ENCODE assay signal across 8 cellular contexts in genomic region chr16:58198022-58198683, GRCh38. TPM values are rescaled to one million over a fixed set of nuclear protein-coding genes. Genes with fewer than 3 reads are reported as not detected.
DNase-seq lines count a peak whose midpoint lies in the region; ATAC-seq and TF ChIP-seq lines count a peak whose summit lies in the region.

TSS of gene CSNK2A2 (minus strand) at chr16:58198106. CDS start at chr16:58197736, 370 bp downstream.

- BruUV-seq in OCI-LY7 (replicated peaks; lab: Mats Ljungman, UMichigan): no TSS peak

- POLR2A ChIA-PET in CD4-positive, alpha-beta memory T cell (lab: Charles Lee; ENCODE audit: partially characterized antibody): no interaction called here
- POLR2A ChIA-PET in OCI-LY7 (lab: Charles Lee): interaction anchor here (0.6 to 0.9 kb wide), 3 partner anchors 69 to 463 kb away, joined by 3 to 9 read pairs (median 8); no protein-coding TSS in a partner anchor

- no peaks in the 10 kb centered on the region for H3K9me2 ChIP-seq in OCI-LY7 (ENCODE audit: insufficient read depth, low read length)

- peak within 1 kb of the TSS; percentile 93 for H3K4me2 ChIP-seq in OCI-LY7 (ENCODE audit: low read length)

- H3K4me1 Mint-ChIP-seq in CD4-positive, alpha-beta memory T cell: peaks cover 28 to 49% (median 39%) of the 10 kb centered on the region in 4 donors
- H3K4me1 Mint-ChIP-seq in activated T-cell treated with anti-CD3 and anti-CD28 coated beads, Interleukin-2, amount 50 U/mL, for 24 hours (ENCODE audit: low read depth): peaks cover 45% of the 10 kb centered on the region

- peaks cover 38% of the 10 kb centered on the region; the same call in 1 of the 2 replicates for H3K79me2 ChIP-seq in OCI-LY7 (ENCODE audit: insufficient read depth, low read depth, low read length)

- 3 to 12% methylated on average over 8 to 52 of the region's 52 CpGs for WGBS in esophagus, 2 donors

- intact Hi-C loops in CD4-positive, alpha-beta memory T cell (cut with micrococcal nuclease): loop anchor here (1.0 to 5.0 kb wide), 5 partner anchors 38 to 461 kb away; partner anchors contain the start of genes CFAP20 and KATNB1
- intact Hi-C loops in OCI-LY7 (cut with micrococcal nuclease; ENCODE audit: unreplicated experiment): loop anchor here (5.0 kb wide), 1 partner anchor 171 kb away; the partner anchor contains the start of gene MMP15

- H3K4me3 Mint-ChIP-seq in CD4-positive, alpha-beta memory T cell: peak within 1 kb of the TSS; percentile 82 to 93 (median 88)
- H3K4me3 Mint-ChIP-seq in activated T-cell treated with anti-CD3 and anti-CD28 coated beads, Interleukin-2, amount 50 U/mL, for 24 hours: peak within 1 kb of the TSS; percentile 95

- H3K27me3 Mint-ChIP-seq in CD4-positive, alpha-beta memory T cell: peaks cover 6 to 11% of the 10 kb centered on the region in 2 donors
- H3K27me3 Mint-ChIP-seq in activated T-cell treated with anti-CD3 and anti-CD28 coated beads, Interleukin-2, amount 50 U/mL, for 24 hours: peaks cover 25% of the 10 kb centered on the region

- peaks cover 10 to 45% of the 10 kb centered on the region in 2 donors for H3K36me3 Mint-ChIP-seq in CD4-positive, alpha-beta memory T cell
- H3K36me3 Mint-ChIP-seq in activated T-cell treated with anti-CD3 and anti-CD28 coated beads, Interleukin-2, amount 50 U/mL, for 24 hours (ENCODE audit: low read depth): peaks cover 41% of the 10 kb centered on the region

- H3K9me3 Mint-ChIP-seq in CD4-positive, alpha-beta memory T cell: no peaks in the 10 kb centered on the region
- H3K9me3 Mint-ChIP-seq in activated T-cell treated with anti-CD3 and anti-CD28 coated beads, Interleukin-2, amount 50 U/mL, for 24 hours: no peaks in the 10 kb centered on the region

- no peaks in the 10 kb centered on the region for H3K27me3 ChIP-seq in CD4-positive, alpha-beta memory T cell (ENCODE audit: insufficient read depth, low read length)
- H3K27me3 ChIP-seq in esophagus (ENCODE audit: control insufficient read depth in 1 of 2, insufficient read depth in 2 of 2, low read length in 2 of 2) (no peaks in the 10 kb centered on the region), muscle layer of duodenum (ENCODE audit: low read depth, low read length) (no peaks in the 10 kb centered on the region)

- H3K27ac ChIP-seq in CD4-positive, alpha-beta memory T cell (ENCODE audit: low read depth, low read length): peak within 1 kb of the TSS; percentile 30
- H3K27ac ChIP-seq in OCI-LY7 (ENCODE audit: low read depth, low read length, poor library complexity, severe bottlenecking) (no peak within 1 kb of the TSS), esophagus (ENCODE audit: low read depth in 2 of 2, low read length in 1 of 2) (peak within 1 kb of the TSS; percentile 35 to 62), muscle layer of duodenum (ENCODE audit: low read length) (no peak within 1 kb of the TSS)

- no peaks in the 10 kb centered on the region for H3K9me3 ChIP-seq in CD4-positive, alpha-beta memory T cell (ENCODE audit: control insufficient read depth in 1 of 2, low read length in 2 of 2)
- no peaks in the 10 kb centered on the region for H3K9me3 ChIP-seq in OCI-LY7 (ENCODE audit: low read length)
- H3K9me3 ChIP-seq in esophagus (ENCODE audit: control insufficient read depth in 2 of 2, insufficient read depth in 1 of 2, low read depth in 1 of 2, low read length in 1 of 2): no peaks in the 10 kb centered on the region
- H3K9me3 ChIP-seq in muscle layer of duodenum (ENCODE audit: control insufficient read depth in 1 of 2, low read length in 2 of 2): no peaks in the 10 kb centered on the region

- peaks cover 17% of the 10 kb centered on the region for H3K36me3 ChIP-seq in CD4-positive, alpha-beta memory T cell (ENCODE audit: insufficient read depth, low read length)
- H3K36me3 ChIP-seq in OCI-LY7 (ENCODE audit: insufficient read depth, low read length) (peaks cover 33% of the 10 kb centered on the region), esophagus (ENCODE audit: control insufficient read depth in 2 of 2, insufficient read depth in 2 of 2, low read length in 1 of 2) (no peaks in the 10 kb centered on the region), muscle layer of duodenum (ENCODE audit: control insufficient read depth in 1 of 2, insufficient read depth in 2 of 2, low read length in 2 of 2) (peaks cover 14 to 24% of the 10 kb centered on the region in 2 donors)

- peaks cover 43% of the 10 kb centered on the region for H3K4me1 ChIP-seq in CD4-positive, alpha-beta memory T cell (ENCODE audit: insufficient read depth, low read length)
- H3K4me1 ChIP-seq in OCI-LY7 (ENCODE audit: insufficient read depth, low read length, poor library complexity, severe bottlenecking) (peaks cover 14% of the 10 kb centered on the region), esophagus (ENCODE audit: control insufficient read depth in 2 of 2, insufficient read depth in 2 of 2, low read length in 1 of 2) (peaks cover 0 to 4% of the 10 kb centered on the region in 2 donors), muscle layer of duodenum (ENCODE audit: control insufficient read depth in 1 of 2, insufficient read depth in 2 of 2, low read length in 2 of 2) (peaks cover 7 to 19% of the 10 kb centered on the region in 2 donors)

- peak within 1 kb of the TSS; percentile 40 to 64 for H3K4me3 ChIP-seq in CD4-positive, alpha-beta memory T cell (ENCODE audit: low read length in 2 of 2)
- H3K4me3 ChIP-seq in OCI-LY7 (ENCODE audit: low read depth, low read length, poor library complexity, severe bottlenecking) (peak within 1 kb of the TSS; percentile 81), esophagus (ENCODE audit: low read depth in 1 of 2, low read length in 2 of 2) (peak within 1 kb of the TSS; percentile 64 to 94), muscle layer of duodenum (ENCODE audit: low read depth in 1 of 2, low read length in 2 of 2) (peak within 1 kb of the TSS; percentile 63 to 82)

- DNase-seq in CD4-positive, alpha-beta memory T cell: peak; percentile 59 to 67 (median 64)
- DNase-seq in OCI-LY7 (ENCODE audit: low spot score): peak; percentile 88
- DNase-seq in activated T-cell treated with anti-CD3 and anti-CD28 coated beads, Interleukin-2, amount 50 U/mL, for 24 hours: peak; percentile 82
- DNase-seq in stimulated activated CD8-positive, alpha-beta memory T cell treated with anti-CD3 and anti-CD28 coated beads, Interleukin-7, amount 100 ng/mL, for 24 hours (ENCODE audit: low read depth): peak; percentile 38

- ATAC-seq in GM19438 (IDR thresholded peaks at IDR 0.05; ENCODE audit: low read depth, unreplicated experiment): peak; percentile 63
- ATAC-seq in HG03571 (IDR thresholded peaks at IDR 0.05; ENCODE audit: unreplicated experiment): peak; percentile 87

- CTCF ChIA-PET in CD4-positive, alpha-beta memory T cell (lab: Charles Lee; ENCODE audit: partially characterized antibody): interaction anchor here (0.6 to 1.0 kb wide), 2 partner anchors 53 to 195 kb away, joined by 3 to 4 read pairs; no protein-coding TSS in a partner anchor
- CTCF ChIA-PET in OCI-LY7 (lab: Charles Lee; ENCODE audit: unreplicated experiment): no interaction called here

- no peak for TF ChIP-seq CTCF in OCI-LY7 (conservative IDR thresholded peaks at IDR 0.05; ENCODE audit: low read length)

- 0 out of 2 replicates have a peak, but pooled peaks cover 3% of the 10 kb centered on the region for H4K20me1 ChIP-seq in OCI-LY7 (ENCODE audit: insufficient read depth, low read length)

- H3K27ac Mint-ChIP-seq in CD4-positive, alpha-beta memory T cell: peak within 1 kb of the TSS; percentile 79 to 88 (median 87)
- H3K27ac Mint-ChIP-seq in activated T-cell treated with anti-CD3 and anti-CD28 coated beads, Interleukin-2, amount 50 U/mL, for 24 hours: peak within 1 kb of the TSS; percentile 91

- peak within 1 kb of the TSS; percentile 98 for H2AFZ ChIP-seq in OCI-LY7 (ENCODE audit: low read length)

RNA-seq across cellular contexts. Expression of gene CSNK2A2, which starts in this region (rescaled TPM):
- 10 to 100 TPM; 63.5 to 63.6 TPM for total RNA-seq in CD4-positive, alpha-beta memory T cell
- polyA plus RNA-seq in CD4-positive, alpha-beta memory T cell: 10 to 100 TPM in 1 of 2 donors, 1 to 10 TPM in 1; 9.7 to 14.8 TPM
- 20.6 and 28.7 TPM in 2 replicates for total RNA-seq in OCI-LY7 (2014; rRNA removed; shearing (Covaris generic))
- 105 and 106 TPM in 2 replicates for total RNA-seq in OCI-LY7 (2022)
- polyA plus RNA-seq in esophagus: 10 to 100 TPM; 15.4 to 19.6 TPM

Comparison
In these comparisons a context has a peak if more than half of its experiments do, and no peak if none do; other contexts are left out.
1. DNase-seq: peak in every context shown above with its lines; median percentile 88 in OCI-LY7; 82 in activated T-cell treated with anti-CD3 and anti-CD28 coated beads, Interleukin-2, amount 50 U/mL, for 24 hours; 64 in CD4-positive, alpha-beta memory T cell; 38 in stimulated activated CD8-positive, alpha-beta memory T cell treated with anti-CD3 and anti-CD28 coated beads, Interleukin-7, amount 100 ng/mL, for 24 hours.
2. H3K27ac ChIP-seq: peak in CD4-positive, alpha-beta memory T cell (single experiment) and esophagus (2 of 2); none in OCI-LY7 (single experiment) and muscle layer of duodenum (single experiment).
3. Peak in every context shown above with its lines, with median percentiles within 50 percentile points of each other: H3K4me3 ChIP-seq.